In the genomic region with DNA sequence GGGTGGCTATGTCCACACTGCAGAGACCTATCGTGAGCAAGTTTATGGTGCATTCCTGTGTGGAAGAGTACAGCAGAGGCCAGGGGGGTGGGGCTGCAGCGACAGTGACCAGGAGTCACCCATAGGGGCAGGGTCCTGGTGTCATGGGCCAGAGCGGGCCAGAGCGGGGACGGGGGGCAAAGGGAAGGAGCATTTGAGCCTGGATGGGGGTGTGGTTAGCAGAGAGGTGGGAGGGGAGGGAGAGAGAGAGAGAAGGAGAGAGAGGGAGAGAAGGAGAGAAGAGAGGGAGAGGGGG, we compare ENCODE assay signal across 3 cellular contexts.
TF ChIP-seq lines count a peak whose summit lies in the region.

No MANE protein-coding gene starts in this region.

TF ChIP-seq in SK-N-SH, 30 proteins besides CTCF, POLR2A, EP300 and RAD21:
- no peak for TF ChIP-seq USF2 (IDR thresholded peaks at IDR 0.05; ENCODE audit: borderline replicate concordance, low read depth, low read length)
- TF ChIP-seq FOXM1 (IDR thresholded peaks at IDR 0.05; ENCODE audit: low read depth), result no peak
- TF ChIP-seq TCF12 (IDR thresholded peaks at IDR 0.05), result no peak
- TF ChIP-seq EZH2phosphoT487 (IDR thresholded peaks at IDR 0.05; ENCODE audit: borderline replicate concordance, low read depth), result no peak
- no peak for TF ChIP-seq FOSL2 (IDR thresholded peaks at IDR 0.05; ENCODE audit: borderline replicate concordance, low read depth)
- no peak for TF ChIP-seq NFIC (IDR thresholded peaks at IDR 0.05; ENCODE audit: borderline replicate concordance)
- no peak for TF ChIP-seq JUND (IDR thresholded peaks at IDR 0.05)
- no peak for TF ChIP-seq ELF1 (IDR thresholded peaks at IDR 0.05)
- no peak for TF ChIP-seq MEF2A (IDR thresholded peaks at IDR 0.05; ENCODE audit: borderline replicate concordance, low read depth)
- no peak for TF ChIP-seq IRF3 (IDR thresholded peaks at IDR 0.05; ENCODE audit: low read depth, low read length)

TF ChIP-seq in SK-N-SH treated with all-trans-retinoic acid at 6 μM for 48 hours, 23 proteins besides CTCF, POLR2A, EP300 and RAD21 (continued from another document):
- no peak for TF ChIP-seq ISL1 (CRISPR knock-in tag; IDR thresholded peaks at IDR 0.05)
- TF ChIP-seq BACH2 (CRISPR knock-in tag; IDR thresholded peaks at IDR 0.05; ENCODE audit: borderline replicate concordance), result no peak
- TF ChIP-seq ZFP30 (CRISPR knock-in tag; IDR thresholded peaks at IDR 0.05), result no peak
- no peak for TF ChIP-seq PATZ1 (CRISPR knock-in tag; IDR thresholded peaks at IDR 0.05; ENCODE audit: borderline replicate concordance)
- TF ChIP-seq ARNTL (CRISPR knock-in tag; IDR thresholded peaks at IDR 0.05; ENCODE audit: borderline replicate concordance, low read depth), result no peak
- TF ChIP-seq ZNF70 (CRISPR knock-in tag; IDR thresholded peaks at IDR 0.05), result no peak
- no peak for TF ChIP-seq ZNF565 (CRISPR knock-in tag; conservative IDR thresholded peaks at IDR 0.05; ENCODE audit: low read depth)
- no peak for TF ChIP-seq POU6F1 (CRISPR knock-in tag; IDR thresholded peaks at IDR 0.05; ENCODE audit: borderline replicate concordance, low read depth)
- no peak for TF ChIP-seq PPARA (CRISPR knock-in tag; IDR thresholded peaks at IDR 0.05; ENCODE audit: borderline replicate concordance)
- no peak for TF ChIP-seq TSHZ2 (CRISPR knock-in tag; IDR thresholded peaks at IDR 0.05)
- no peak for TF ChIP-seq ZC3H10 (CRISPR knock-in tag; IDR thresholded peaks at IDR 0.05)
- no peak for TF ChIP-seq TOX (CRISPR knock-in tag; IDR thresholded peaks at IDR 0.05; ENCODE audit: borderline replicate concordance)
- no peak for TF ChIP-seq SNAI2 (CRISPR knock-in tag; IDR thresholded peaks at IDR 0.05)

TF ChIP-seq in K562, 482 proteins besides CTCF, POLR2A, EP300 and RAD21:
- TF ChIP-seq CHD4 (IDR thresholded peaks at IDR 0.05; ENCODE audit: insufficient read depth, insufficient replicate concordance, low read depth, low read length, poor library complexity, severe bottlenecking), result no peak
- TF ChIP-seq ZNF699 (CRISPR knock-in tag; IDR thresholded peaks at IDR 0.05; ENCODE audit: insufficient replicate concordance), result no peak
- TF ChIP-seq NCOA2 (IDR thresholded peaks at IDR 0.05; ENCODE audit: partially characterized antibody in 2 of 2), result no peak
- no peak for TF ChIP-seq LARP7 (IDR thresholded peaks at IDR 0.05)
- TF ChIP-seq, protein P1, sequence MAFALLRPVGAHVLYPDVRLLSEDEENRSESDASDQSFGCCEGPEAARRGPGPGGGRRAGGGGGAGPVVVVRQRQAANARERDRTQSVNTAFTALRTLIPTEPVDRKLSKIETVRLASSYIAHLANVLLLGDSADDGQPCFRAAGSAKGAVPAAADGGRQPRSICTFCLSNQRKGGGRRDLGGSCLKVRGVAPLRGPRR (CRISPR knock-in tag; IDR thresholded peaks at IDR 0.05), result no peak
- TF ChIP-seq ZNF512 (tag; IDR thresholded peaks at IDR 0.05), result no peak
- no peak for TF ChIP-seq MTA2 (IDR thresholded peaks at IDR 0.05; ENCODE audit: low read depth)
- TF ChIP-seq ZNF445 (CRISPR knock-in tag; IDR thresholded peaks at IDR 0.05; ENCODE audit: low read depth), result no peak
- TF ChIP-seq ELF4 (CRISPR knock-in tag; IDR thresholded peaks at IDR 0.05), result no peak
- no peak for TF ChIP-seq ZNF586 (CRISPR knock-in tag; conservative IDR thresholded peaks at IDR 0.05)
- TF ChIP-seq BCL6 (CRISPR knock-in tag; IDR thresholded peaks at IDR 0.05), result no peak
- TF ChIP-seq ZNF23 (CRISPR knock-in tag; IDR thresholded peaks at IDR 0.05), result no peak
